8 cellular contexts compared by ENCODE assay signal in genomic region chr9:96418920-96419690, GRCh38. TPM values are rescaled to one million over a fixed set of nuclear protein-coding genes. Genes with fewer than 3 reads are reported as not detected.
DNase-seq lines count a peak whose midpoint lies in the region; ATAC-seq and TF ChIP-seq lines count a peak whose summit lies in the region.

No MANE protein-coding gene starts in this region.

- H3K27ac ChIP-seq in RWPE2 (ENCODE audit: poor library complexity, severe bottlenecking) = peak overlapping the region; percentile 91
- H3K27ac ChIP-seq in osteoblast (ENCODE audit: low read depth, low read length) = peak overlapping the region; percentile 59
- peak overlapping the region; percentile 99 for H3K27ac ChIP-seq in vagina

- H3K4me2 ChIP-seq in osteoblast (ENCODE audit: insufficient read depth, low read length) = peak overlapping the region; percentile 85

- no peaks in the 10 kb centered on the region for H3K36me3 Mint-ChIP-seq in activated naive CD8-positive, alpha-beta T cell
- no peaks in the 10 kb centered on the region for H3K36me3 Mint-ChIP-seq in glutamatergic neuron (ENCODE audit: unreplicated experiment)

- TF ChIP-seq CTCF in RWPE2 (IDR thresholded peaks at IDR 0.05; ENCODE audit: poor library complexity, severe bottlenecking) (no peak), glutamatergic neuron (IDR thresholded peaks at IDR 0.05; ENCODE audit: partially characterized antibody, unreplicated experiment) (no peak), osteoblast (IDR thresholded peaks at IDR 0.05; ENCODE audit: extremely low read depth, low read depth, low read length) (no peak), vagina (IDR thresholded peaks at IDR 0.05) (no peak)

- intact Hi-C loops in vagina (cut with DNase I) = loop anchor here (10.0 kb wide), 1 partner anchor 236 kb away; the partner anchor contains the start of gene PRXL2C

- peaks cover 26% of the 10 kb centered on the region for H3K79me2 ChIP-seq in osteoblast (ENCODE audit: insufficient read depth, low read length)

- H3K27me3 Mint-ChIP-seq in activated naive CD8-positive, alpha-beta T cell = no peaks in the 10 kb centered on the region
- H3K27me3 Mint-ChIP-seq in glutamatergic neuron (ENCODE audit: unreplicated experiment) = peaks cover 4% of the 10 kb centered on the region

- peak overlapping the region; percentile 86 for H3K4me3 Mint-ChIP-seq in activated naive CD8-positive, alpha-beta T cell
- peak overlapping the region; percentile 90 for H3K4me3 Mint-ChIP-seq in glutamatergic neuron (ENCODE audit: unreplicated experiment)

- peak; percentile 37 for ATAC-seq in RWPE2 (ENCODE audit: low read depth)

- DNase-seq in HCEC 1CT (peak; percentile 64), LoVo (ENCODE audit: low spot score) (peak; percentile 56), RWPE2 (ENCODE audit: low spot score) (no peak), glutamatergic neuron (peak; percentile 82), osteoblast (ENCODE audit: insufficient read length, low spot score, missing footprints) (peak; percentile 82), vagina (ENCODE audit: extremely low spot score in 2 of 2) (peak in 1 of 2 donors; percentile 92)

- H3K27me3 ChIP-seq in RWPE2 (ENCODE audit: insufficient read depth, poor library complexity, severe bottlenecking) = no peaks in the 10 kb centered on the region
- H3K27me3 ChIP-seq in osteoblast (ENCODE audit: insufficient read depth, low read length) = no peaks in the 10 kb centered on the region
- H3K27me3 ChIP-seq in vagina = no peaks in the 10 kb centered on the region

- H2AFZ ChIP-seq in osteoblast (ENCODE audit: low read length) = peak overlapping the region; percentile 73

- no peaks in the 10 kb centered on the region for H3K9me3 Mint-ChIP-seq in activated naive CD8-positive, alpha-beta T cell (ENCODE audit: low read depth)
- H3K9me3 Mint-ChIP-seq in glutamatergic neuron (ENCODE audit: unreplicated experiment) = peaks cover 4% of the 10 kb centered on the region

- H3K4me3 ChIP-seq in GM08714 (ENCODE audit: low read length) = peak overlapping the region; percentile 98
- peak overlapping the region; percentile 79 for H3K4me3 ChIP-seq in RWPE2 (ENCODE audit: severe bottlenecking)
- H3K4me3 ChIP-seq in osteoblast (ENCODE audit: insufficient read depth, low read length) = peak overlapping the region; percentile 99
- H3K4me3 ChIP-seq in vagina = peak overlapping the region; percentile 93 to 96

- H4K20me1 ChIP-seq in osteoblast (ENCODE audit: insufficient read depth, low read length) = no peaks in the 10 kb centered on the region

- H3K9me3 ChIP-seq in RWPE2 (ENCODE audit: severe bottlenecking) (no peaks in the 10 kb centered on the region), osteoblast (ENCODE audit: low read depth, low read length) (no peaks in the 10 kb centered on the region), vagina (no peaks in the 10 kb centered on the region)

- peak overlapping the region; percentile 81 for H3K27ac Mint-ChIP-seq in activated naive CD8-positive, alpha-beta T cell
- H3K27ac Mint-ChIP-seq in glutamatergic neuron (ENCODE audit: unreplicated experiment) = peak overlapping the region; percentile 96

- H3K36me3 ChIP-seq in RWPE2 (ENCODE audit: low read depth) (peaks cover 15% of the 10 kb centered on the region), osteoblast (ENCODE audit: insufficient read depth, low read length) (no peaks in the 10 kb centered on the region), vagina (no peaks in the 10 kb centered on the region)

- peaks cover 26% of the 10 kb centered on the region for H3K4me1 ChIP-seq in RWPE2 (ENCODE audit: insufficient read depth, poor library complexity, severe bottlenecking)
- H3K4me1 ChIP-seq in osteoblast (ENCODE audit: insufficient read depth, low read length) = peaks cover 31% of the 10 kb centered on the region
- H3K4me1 ChIP-seq in vagina = peaks cover 33% of the 10 kb centered on the region

- peaks cover 30% of the 10 kb centered on the region for H3K4me1 Mint-ChIP-seq in activated naive CD8-positive, alpha-beta T cell (ENCODE audit: low read depth)
- peaks cover 13% of the 10 kb centered on the region for H3K4me1 Mint-ChIP-seq in glutamatergic neuron (ENCODE audit: low read depth, unreplicated experiment)

- TF ChIP-seq POLR2A in vagina (IDR thresholded peaks at IDR 0.05) = peak in 1 of 2 donors; percentile 8

RNA-seq across cellular contexts. Expression of gene ZNF367, which starts 0.9 kb away (rescaled TPM):
- total RNA-seq in glutamatergic neuron (ENCODE audit: unreplicated experiment) (39.5 TPM), osteoblast (1.4 and 2.1 TPM in 2 replicates), vagina (0.74 TPM)

RNA-seq across cellular contexts. Expression of gene HABP4, which starts 30.9 kb away (rescaled TPM):
- 21.4 TPM for total RNA-seq in glutamatergic neuron (ENCODE audit: unreplicated experiment)
- total RNA-seq in osteoblast = 12.7 and 14.1 TPM in 2 replicates
- total RNA-seq in vagina = 17.2 TPM

RNA-seq across cellular contexts. Expression of gene SLC35D2, which starts 35.6 kb away (rescaled TPM):
- 44.7 TPM for total RNA-seq in glutamatergic neuron (ENCODE audit: unreplicated experiment)
- total RNA-seq in osteoblast = 18.5 and 18.6 TPM in 2 replicates
- total RNA-seq in vagina = 17.9 TPM

Comparison
In these comparisons a context has a peak if more than half of its experiments do, and no peak if none do; other contexts are left out.
1. RNA of gene ZNF367, which starts 0.9 kb away (total RNA-seq): 39.5 TPM in glutamatergic neuron (single experiment); 1.4 to 2.1 TPM in osteoblast and 0.74 TPM in vagina (single experiment); every median in the first group is over 10 times any median in the second.
2. Peak in every context shown above with its lines, with median percentiles within 50 percentile points of each other: H3K4me3 ChIP-seq and H3K27ac ChIP-seq.